ENCODE assay signal across 9 cellular contexts in genomic region chrX:47497274-47497673, GRCh38. TPM values are rescaled to one million over a fixed set of nuclear protein-coding genes. Genes with fewer than 3 reads are reported as not detected.
DNase-seq lines count a peak whose midpoint lies in the region; ATAC-seq and TF ChIP-seq lines count a peak whose summit lies in the region.
"Had no signal": no experiment of that assay in that cellular context is flagged by ENCODE, and none has a peak within 500 bp of the region (broad histone marks: within the 10 kb centered on the region; RNA-seq: fewer than 3 reads in every experiment).

No MANE protein-coding gene starts in this region.

- ATAC-seq in RWPE2 (ENCODE audit: low read depth) (no peak), HG02852 (IDR thresholded peaks at IDR 0.05; ENCODE audit: unreplicated experiment) (no peak), GM21825 (IDR thresholded peaks at IDR 0.05; ENCODE audit: unreplicated experiment) (no peak)

- H3K27ac ChIP-seq in AG04450 (ENCODE audit: low read depth, low read length) = no peak overlapping the region
- H3K27ac ChIP-seq in RWPE2 (ENCODE audit: poor library complexity, severe bottlenecking) = no peak overlapping the region
- no peak overlapping the region for H3K27ac ChIP-seq in transverse colon

- in situ Hi-C loops in transverse colon (cut with MboI; ENCODE audit: low pct_ligation_motif_present in 1 of 4, low pct_unique_long_range_greater_than_20kb in 1 of 4, low sequenced_read_pairs in 3 of 4) = no loop called here

- H3K4me3 ChIP-seq in AG04450 (ENCODE audit: low read depth, low read length) (no peak overlapping the region), GM12875 (ENCODE audit: low read depth, low read length) (no peak overlapping the region), RWPE2 (ENCODE audit: severe bottlenecking) (no peak overlapping the region), foreskin fibroblast (ENCODE audit: low read depth in 1 of 2, low read length in 2 of 2) (no peak overlapping the region), transverse colon (no peak overlapping the region)

- TF ChIP-seq EP300 in transverse colon (IDR thresholded peaks at IDR 0.05; ENCODE audit: low read depth) = no peak

- H3K9me3 ChIP-seq in AG04450 (ENCODE audit: control insufficient read depth, insufficient read depth, low read length) (no peaks in the 10 kb centered on the region), RWPE2 (ENCODE audit: severe bottlenecking) (no peaks in the 10 kb centered on the region), transverse colon (no peaks in the 10 kb centered on the region)

- no peak for DNase-seq in AG04450 (ENCODE audit: low read depth, low spot score)
- no peak for DNase-seq in RWPE2 (ENCODE audit: low spot score)
- peak in 1 of 2 donors; percentile 54 for DNase-seq in foreskin fibroblast
- DNase-seq in HuH-7 (ENCODE audit: low spot score) = no peak
- DNase-seq in transverse colon = no peak
- DNase-seq: NCI-H1694 had no signal

- intact Hi-C loops in transverse colon (cut with DNase I; ENCODE audit: low total_unique reads) = no loop called here

- CTCF ChIA-PET in AG04450 (lab: Charles Lee) = interaction anchor here (0.9 to 1.5 kb wide), 4 partner anchors 25 to 147 kb away, joined by 3 to 29 read pairs (median 8); no protein-coding TSS in a partner anchor

- no peaks in the 10 kb centered on the region for H3K27me3 ChIP-seq in AG04450 (ENCODE audit: control insufficient read depth, insufficient read depth, low read length)
- no peaks in the 10 kb centered on the region for H3K27me3 ChIP-seq in RWPE2 (ENCODE audit: insufficient read depth, poor library complexity, severe bottlenecking)
- H3K27me3 ChIP-seq in transverse colon = no peaks in the 10 kb centered on the region

- WGBS in transverse colon (ENCODE audit: low coverage in 1 of 2), 2 donors = 52% methylated on average over 2 of the region's 2 CpGs; no CpG with 5 or more reads in 1 of the 2 donors

- H3K4me1 ChIP-seq in RWPE2 (ENCODE audit: insufficient read depth, poor library complexity, severe bottlenecking) (peaks cover 16% of the 10 kb centered on the region), transverse colon (no peaks in the 10 kb centered on the region)

- no peak for TF ChIP-seq POLR2A in transverse colon (IDR thresholded peaks at IDR 0.05)

- TF ChIP-seq CTCF in AG04450 (IDR thresholded peaks at IDR 0.05; ENCODE audit: low read depth, low read length) (peak; percentile 57), GM12875 (IDR thresholded peaks at IDR 0.05; ENCODE audit: borderline replicate concordance, insufficient read depth, low read depth, low read length) (0 out of 2 replicates have a peak, but pooled peaks have one; percentile 10), RWPE2 (IDR thresholded peaks at IDR 0.05; ENCODE audit: poor library complexity, severe bottlenecking) (peak; percentile 63), foreskin fibroblast (IDR thresholded peaks at IDR 0.05; ENCODE audit: low read depth, low read length) (peak; percentile 34), transverse colon (IDR thresholded peaks at IDR 0.05) (peak in 1 of 5 experiments; percentile 16)

- H3K36me3 ChIP-seq in RWPE2 (ENCODE audit: low read depth) (no peaks in the 10 kb centered on the region), transverse colon (no peaks in the 10 kb centered on the region)

- POLR2A ChIA-PET in AG04450 (lab: Yijun Ruan, JAX) = interaction anchor here (0.7 kb wide), 1 partner anchor 26 kb away, joined by 3 read pairs; no protein-coding TSS in a partner anchor

RNA-seq across cellular contexts. Expression of gene ZNF41, which starts 14.3 kb away (rescaled TPM):
- 4.5 and 6.2 TPM in 2 replicates for polyA plus RNA-seq in AG04450 (2011; rRNA removed)
- polyA minus RNA-seq in AG04450 (2011; rRNA and poly(A)+ RNA removed) = 4.9 and 7.4 TPM in 2 replicates
- total RNA-seq in transverse colon = 10 to 100 TPM in 2 of 4 donors, 1 to 10 TPM in 2; 2.6 to 14.1 (median 9.2) TPM
